ENCODE assay signal across 10 cellular contexts in the genomic region with DNA sequence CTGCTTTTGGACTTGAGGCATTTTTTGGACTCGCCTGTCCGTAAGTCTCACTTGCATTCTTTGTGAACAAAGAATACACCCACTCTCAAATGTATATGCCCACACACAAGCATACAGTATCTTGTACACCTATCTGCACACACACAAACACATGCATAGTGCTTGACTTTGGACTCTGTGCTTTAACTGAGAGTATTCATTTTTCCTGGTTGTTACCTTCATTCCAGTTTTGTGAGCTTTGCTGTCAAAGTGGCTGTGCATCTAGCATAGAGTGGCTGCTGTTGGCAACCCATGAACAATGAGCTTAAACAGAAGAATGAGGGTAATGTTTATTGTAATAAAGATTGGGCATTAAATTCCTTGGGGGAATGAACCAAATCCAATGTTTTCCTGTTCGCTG.
"Had no signal": no experiment of that assay in that cellular context is flagged by ENCODE, and none has a peak within 500 bp of the region (broad histone marks: within the 10 kb centered on the region; RNA-seq: fewer than 3 reads in every experiment).

No MANE protein-coding gene starts in this region.

- H3K4me3 ChIP-seq: colonic mucosa, esophagus muscularis mucosa, upper lobe of left lung had no signal

- H3K27me3 ChIP-seq: colonic mucosa, esophagus muscularis mucosa, neutrophil, upper lobe of left lung had no signal

- H3K9me3 ChIP-seq: colonic mucosa, esophagus muscularis mucosa, neutrophil, upper lobe of left lung had no signal

- H3K36me3 ChIP-seq: colonic mucosa, esophagus muscularis mucosa, neutrophil, upper lobe of left lung had no signal

- DNase-seq: activated CD4-positive, alpha-beta T cell treated with anti-CD3 and anti-CD28 coated beads for 1 hour; activated CD4-positive, alpha-beta T cell treated with anti-CD3 and anti-CD28 coated beads, Interleukin-2, amount 50 U/mL, for 4 hours; activated naive CD4-positive, alpha-beta T cell; activated T-cell treated with anti-CD3 and anti-CD28 coated beads for 4 hours; colonic mucosa; posterior cingulate gyrus; stimulated activated naive CD4-positive, alpha-beta T cell; upper lobe of left lung had no signal

- H3K4me1 ChIP-seq: colonic mucosa, esophagus muscularis mucosa, upper lobe of left lung had no signal

- H3K27ac ChIP-seq: colonic mucosa, esophagus muscularis mucosa, neutrophil, upper lobe of left lung had no signal
